Comparison of ENCODE assay signal across 16 cellular contexts in the genomic region with DNA sequence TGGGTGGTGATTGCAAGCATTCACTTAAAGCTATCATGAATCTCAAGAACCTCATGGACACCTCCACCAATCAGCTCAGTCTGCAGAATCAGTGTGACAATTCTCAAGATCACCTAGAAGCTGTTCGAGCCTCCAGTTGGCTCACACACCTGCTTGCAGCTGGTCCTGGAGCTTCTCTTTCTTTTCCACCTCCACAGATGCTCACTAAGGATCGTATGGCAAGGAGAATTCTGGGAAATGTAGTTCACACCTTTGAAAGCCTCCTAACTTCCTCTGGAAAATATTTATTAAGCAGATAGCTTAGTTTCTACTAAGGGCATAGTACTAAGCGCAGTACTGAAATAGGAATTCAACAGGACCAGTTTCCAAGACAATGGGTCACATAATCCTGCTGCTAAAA. TPM values are rescaled to one million over a fixed set of nuclear protein-coding genes. Genes with fewer than 3 reads are reported as not detected.
DNase-seq lines count a peak whose midpoint lies in the region; ATAC-seq, FAIRE-seq and TF ChIP-seq lines count a peak whose summit lies in the region.
"Had no signal": no experiment of that assay in that cellular context is flagged by ENCODE, and none has a peak within 500 bp of the region (broad histone marks: within the 10 kb centered on the region; RNA-seq: fewer than 3 reads in every experiment).

No MANE protein-coding gene starts in this region.

- intact Hi-C loops in GM12878 (cut with micrococcal nuclease; ENCODE audit: unreplicated experiment): no loop called here
- intact Hi-C loops in stomach (cut with DNase I; ENCODE audit: low total_unique reads): no loop called here

- H3K36me3 ChIP-seq in Loucy (ENCODE audit: insufficient read depth, low read length) (no peaks in the 10 kb centered on the region), GM12878 (ENCODE audit: control insufficient read depth in 2 of 2, insufficient read depth in 2 of 2, low read length in 1 of 2) (no peaks in the 10 kb centered on the region), stomach (no peaks in the 10 kb centered on the region)
- H3K36me3 ChIP-seq: BLaER1 treated with 17β-estradiol and CSF1 and Interleukin-3, amounts not matched to agents 10 nM and 100 nM had no signal

- H3K4me3 ChIP-seq in Loucy (ENCODE audit: low read length, poor library complexity, severe bottlenecking): no peak overlapping the region
- no peak overlapping the region for H3K4me3 ChIP-seq in GM12878
- H3K4me3 ChIP-seq in stomach: no peak overlapping the region
- H3K4me3 ChIP-seq: BLaER1 treated with 17β-estradiol and CSF1 and Interleukin-3, amounts not matched to agents 10 nM and 100 nM had no signal

- DNase-seq in NCI-H82 (lab: John Stamatoyannopoulos, UW) (peak; percentile 14), NCI-H82 treated with DMSO at 0.1 percent for 48 hours (lab: John Stamatoyannopoulos, UW; ENCODE audit: unreplicated experiment) (no peak), GM12878 (ENCODE audit: low read depth, low spot score) (no peak), stomach (no peak)
- DNase-seq in stimulated activated naive CD8-positive, alpha-beta T cell treated with anti-CD3 and anti-CD28 coated beads, Interleukin-15, Interleukin-2, amounts not matched to agents 100 U/mL and 50 U/mL, for 24 hours: no peak
- DNase-seq: ACHN; CD4-positive, CD25-positive, alpha-beta regulatory T cell; DND-41; GDM1; H7 had no signal

- H3K9me3 ChIP-seq in Loucy (ENCODE audit: insufficient read depth, low read depth, low read length) (no peaks in the 10 kb centered on the region), GM12878 (replicated peaks; ENCODE audit: control insufficient read depth, insufficient read depth, low read length) (no peaks in the 10 kb centered on the region), stomach (no peaks in the 10 kb centered on the region)
- H3K9me3 ChIP-seq: BLaER1 treated with 17β-estradiol and CSF1 and Interleukin-3, amounts not matched to agents 10 nM and 100 nM had no signal

- FAIRE-seq in GM12878 (lab: Jason Lieb, UNC): no peak
- FAIRE-seq: GM19239 had no signal

- TF ChIP-seq EP300 in GM12878 (IDR thresholded peaks at IDR 0.05; ENCODE audit: borderline replicate concordance in 1 of 2, control insufficient read depth in 1 of 2, low read depth in 2 of 2, low read length in 2 of 2) (no peak), stomach (IDR thresholded peaks at IDR 0.05) (no peak)

- POLR2A ChIA-PET in GM12878 (lab: Charles Lee): no interaction called here

- H2AFZ ChIP-seq in Loucy (ENCODE audit: low read length): peak overlapping the region; percentile 71
- no peak overlapping the region for H2AFZ ChIP-seq in GM12878 (ENCODE audit: control insufficient read depth, low read depth, low read length)

- TF ChIP-seq CTCF in Loucy (conservative IDR thresholded peaks at IDR 0.05; ENCODE audit: low read length): no peak
- TF ChIP-seq CTCF in GM12878 (IDR thresholded peaks at IDR 0.05 in 2 of 3, conservative IDR thresholded peaks at IDR 0.05 in 1 of 3; ENCODE audit: control insufficient read depth in 2 of 3, extremely low read depth in 1 of 3, insufficient read depth in 1 of 3, low read depth in 3 of 3, low read length in 3 of 3): no peak
- no peak for TF ChIP-seq CTCF in stomach (IDR thresholded peaks at IDR 0.05)

- H3K27me3 ChIP-seq in Loucy (ENCODE audit: insufficient read depth, low read length, poor library complexity, severe bottlenecking) (no peaks in the 10 kb centered on the region), GM12878 (replicated peaks in 1 of 2; ENCODE audit: control insufficient read depth in 2 of 2, insufficient read depth in 2 of 2, low read length in 1 of 2) (no peaks in the 10 kb centered on the region), stomach (no peaks in the 10 kb centered on the region)
- H3K27me3 ChIP-seq: BLaER1 treated with 17β-estradiol and CSF1 and Interleukin-3, amounts not matched to agents 10 nM and 100 nM had no signal

- WGBS in GM12878 (ENCODE audit: insufficient coverage, insufficient replicate concordance, low lambda C conversion rate, missing lambda C conversion rate): 36% methylated on average over 3 of the region's 3 CpGs
- 57 to 74% (median 69%) methylated on average over 3 of the region's 3 CpGs for WGBS in stomach, 5 donors

- no peak overlapping the region for H3K27ac ChIP-seq in GM12878 (ENCODE audit: control insufficient read depth, insufficient read depth)
- H3K27ac ChIP-seq in stomach: no peak overlapping the region
- H3K27ac ChIP-seq: BLaER1 treated with 17β-estradiol and CSF1 and Interleukin-3, amounts not matched to agents 10 nM and 100 nM had no signal

- in situ Hi-C loops in GM12878 (cut with MboI): no loop called here

- ATAC-seq in GM12878 (no peak), GM21529 (IDR thresholded peaks at IDR 0.05; ENCODE audit: unreplicated experiment) (no peak)
- ATAC-seq in stimulated activated naive CD8-positive, alpha-beta T cell treated with anti-CD3 and anti-CD28 coated beads, Interleukin-15, Interleukin-2, amounts not matched to agents 100 U/mL and 50 U/mL, for 24 hours: no peak

- RAD21 ChIA-PET in GM12878 (lab: Charles Lee; ENCODE audit: unreplicated experiment): interaction anchor here (1.0 kb wide), 1 partner anchor 87 kb away, joined by 4 read pairs; no protein-coding TSS in a partner anchor

- SMC1A ChIA-PET in GM12878 (lab: Charles Lee; ENCODE audit: uncharacterized antibody, unreplicated experiment): interaction anchor here (0.7 to 2.0 kb wide), 6 partner anchors 11 to 127 kb away, joined by 3 to 7 read pairs (median 4); no protein-coding TSS in a partner anchor

- no peaks in the 10 kb centered on the region for H3F3A ChIP-seq in Loucy (ENCODE audit: low read depth)

- BruUV-seq in GM12878 (replicated peaks; lab: Mats Ljungman, UMichigan): no TSS peak

- no peak for TF ChIP-seq RAD21 in GM12878 (IDR thresholded peaks at IDR 0.05; ENCODE audit: insufficient read depth, low read depth, low read length)

- TF ChIP-seq POLR2A in GM12878 (IDR thresholded peaks at IDR 0.05; ENCODE audit: low read depth, low read length) (no peak), stomach (IDR thresholded peaks at IDR 0.05) (no peak)

- no peaks in the 10 kb centered on the region for H3K9me2 ChIP-seq in Loucy (replicated peaks; ENCODE audit: low read depth, low read length)

- CTCF ChIA-PET in GM12878 (lab: Yijun Ruan, JAX): interaction anchor here (1.4 to 3.9 kb wide), 6 partner anchors 16 to 210 kb away, joined by 3 to 22 read pairs (median 4); no protein-coding TSS in a partner anchor

- H3K4me1 ChIP-seq in Loucy (ENCODE audit: insufficient read depth, low read length, poor library complexity, severe bottlenecking) (peaks cover 23% of the 10 kb centered on the region), GM12878 (ENCODE audit: control insufficient read depth, insufficient read depth, low read length) (no peaks in the 10 kb centered on the region), stomach (no peaks in the 10 kb centered on the region)
- H3K4me1 ChIP-seq: BLaER1 treated with 17β-estradiol and CSF1 and Interleukin-3, amounts not matched to agents 10 nM and 100 nM had no signal

- H3K9ac ChIP-seq in Loucy (ENCODE audit: low read depth, low read length, poor library complexity, severe bottlenecking): no peak overlapping the region
- no peak overlapping the region for H3K9ac ChIP-seq in GM12878 (ENCODE audit: control insufficient read depth, insufficient read depth, low read length)
- H3K9ac ChIP-seq: BLaER1 treated with 17β-estradiol and CSF1 and Interleukin-3, amounts not matched to agents 10 nM and 100 nM had no signal

- no peaks in the 10 kb centered on the region for H3K79me2 ChIP-seq in Loucy (ENCODE audit: insufficient read depth, low read length)
- H3K79me2 ChIP-seq in GM12878 (ENCODE audit: control insufficient read depth, insufficient read depth, low read length): no peaks in the 10 kb centered on the region

- H3K4me2 ChIP-seq in Loucy (ENCODE audit: low read depth, low read length, poor library complexity, severe bottlenecking) (no peak overlapping the region), GM12878 (ENCODE audit: control insufficient read depth, insufficient read depth) (no peak overlapping the region)
- H3K4me2 ChIP-seq: BLaER1 treated with 17β-estradiol and CSF1 and Interleukin-3, amounts not matched to agents 10 nM and 100 nM had no signal

- no peaks in the 10 kb centered on the region for H4K20me1 ChIP-seq in Loucy (ENCODE audit: insufficient read depth, low read length, poor library complexity, severe bottlenecking)
- no peaks in the 10 kb centered on the region for H4K20me1 ChIP-seq in GM12878 (ENCODE audit: control insufficient read depth, insufficient read depth)
- H4K20me1 ChIP-seq: BLaER1 treated with 17β-estradiol and CSF1 and Interleukin-3, amounts not matched to agents 10 nM and 100 nM had no signal

TF ChIP-seq in GM12878, 131 proteins besides CTCF, POLR2A, EP300 and RAD21:
- TF ChIP-seq SIX5 (IDR thresholded peaks at IDR 0.05; ENCODE audit: low read depth, low read length, severe bottlenecking): peak; percentile 32
- no peak for TF ChIP-seq SIN3A (IDR thresholded peaks at IDR 0.05; ENCODE audit: low read depth, low read length)

RNA-seq across cellular contexts. Expression of a gene that starts 26.2 kb away (rescaled TPM):
- total RNA-seq in GM12878 (2013; cell fraction: nucleolus; rRNA removed): not detected in 2 replicates
- not detected in 2 replicates for total RNA-seq in GM12878 (2014; rRNA removed)
- total RNA-seq in GM12878 (2014; rRNA removed; fragmentation: Illumina TruSeq; extraction: Trizol): not detected in 2 replicates
- not detected in 2 replicates for total RNA-seq in GM12878 (2021)
- polyA plus RNA-seq in GM12878 (2011; ENCODE audit: low read depth): not detected
- polyA plus RNA-seq in GM12878 (2011; rRNA removed): not detected in 2 replicates
- polyA plus RNA-seq in GM12878 (2011; cell fraction: cytosol; rRNA removed): not detected in 2 replicates
- polyA plus RNA-seq in GM12878 (2011; cell fraction: nucleus; rRNA removed): not detected in 2 replicates
- not detected in 2 replicates for polyA plus RNA-seq in GM12878 (2012)
- polyA plus RNA-seq in GM12878 (2014; fragmentation: Illumina TruSeq; extraction: Trizol): not detected in 2 replicates
- not detected for polyA plus RNA-seq in GM12878 (2014; fragmentation: Nextera tagmentation; extraction: Ambion mirVana)
- not detected in 2 replicates for polyA plus RNA-seq in GM12878 (2014; rRNA removed)
- not detected for polyA plus RNA-seq in GM12878 (2016; fragmentation: Nextera tagmentation; extraction: Ambion mirVana)
- not detected in 2 replicates for polyA minus RNA-seq in GM12878 (2011; rRNA and poly(A)+ RNA removed)
- polyA minus RNA-seq in GM12878 (2011; cell fraction: cytosol; rRNA and poly(A)+ RNA removed): not detected in 2 replicates
- not detected in 2 replicates for polyA minus RNA-seq in GM12878 (2011; cell fraction: nucleus; rRNA and poly(A)+ RNA removed)
- not detected for total RNA-seq in stomach
- polyA plus RNA-seq in stomach: not detected
- total RNA-seq: A172; CD4-positive, CD25-positive, alpha-beta regulatory T cell; H7; HT1080 had no signal
- polyA plus RNA-seq: CD4-positive, CD25-positive, alpha-beta regulatory T cell had no signal
